13 cellular contexts compared by ENCODE assay signal in genomic region chr2:132979339-132980093, GRCh38.
A peak's percentile ranks its signal among the peaks of the same experiment; 100 is the strongest.
DNase-seq lines count a peak whose midpoint lies in the region; ATAC-seq and TF ChIP-seq lines count a peak whose summit lies in the region.
"Had no signal": no experiment of that assay in that cellular context is flagged by ENCODE, and none has a peak within 500 bp of the region (broad histone marks: within the 10 kb centered on the region; RNA-seq: fewer than 3 reads in every experiment).

No MANE protein-coding gene starts in this region.

- in situ Hi-C loops in gastrocnemius medialis (cut with MboI; ENCODE audit: low sequenced_read_pairs in 4 of 4) = no loop called here

- DNase-seq in MV-4-11 (lab: John Stamatoyannopoulos, UW) = peak; percentile 84
- DNase-seq in COLO829 (ENCODE audit: low spot score) = no peak
- no peak for DNase-seq in activated CD4-positive, CD25-positive, alpha-beta regulatory T cell (lab: John Stamatoyannopoulos, UW)
- DNase-seq in gastrocnemius medialis = no peak
- no peak for DNase-seq in globus pallidus (ENCODE audit: low spot score)
- DNase-seq: H7; left ventricle myocardium inferior; NCI-H1048; stimulated activated naive CD8-positive, alpha-beta T cell treated with anti-CD3 and anti-CD28 coated beads, Interleukin-15, Interleukin-2, amounts not matched to agents 100 U/mL and 50 U/mL, for 24 hours had no signal

- no peak for TF ChIP-seq CTCF in gastrocnemius medialis (IDR thresholded peaks at IDR 0.05 in 4 of 5, conservative IDR thresholded peaks at IDR 0.05 in 1 of 5)

- no peaks in the 10 kb centered on the region for H3K4me1 ChIP-seq in gastrocnemius medialis
- H3K4me1 ChIP-seq: left ventricle myocardium inferior had no signal

- H3K9me3 ChIP-seq in gastrocnemius medialis = no peaks in the 10 kb centered on the region
- H3K9me3 ChIP-seq: left ventricle myocardium inferior had no signal

- H3K36me3 ChIP-seq in gastrocnemius medialis = no peaks in the 10 kb centered on the region
- H3K36me3 ChIP-seq: left ventricle myocardium inferior had no signal

- H3K27me3 ChIP-seq in gastrocnemius medialis = no peaks in the 10 kb centered on the region

- ATAC-seq in GM18520 (IDR thresholded peaks at IDR 0.05; ENCODE audit: unreplicated experiment) (peak; percentile 76), GM19438 (IDR thresholded peaks at IDR 0.05; ENCODE audit: low read depth, unreplicated experiment) (peak; percentile 72), HG02943 (IDR thresholded peaks at IDR 0.05; ENCODE audit: low read depth, unreplicated experiment) (peak; percentile 59), gastrocnemius medialis (no peak)
- ATAC-seq: activated naive CD4-positive, alpha-beta T cell treated with anti-CD3 and anti-CD28 coated beads, Interleukin-2, amount 50 U/mL, for 72 hours; stimulated activated naive CD8-positive, alpha-beta T cell treated with anti-CD3 and anti-CD28 coated beads, Interleukin-15, Interleukin-2, amounts not matched to agents 100 U/mL and 50 U/mL, for 24 hours had no signal

- intact Hi-C loops in gastrocnemius medialis (cut with DNase I; ENCODE audit: low total_unique reads) = no loop called here

- no peak for TF ChIP-seq POLR2A in gastrocnemius medialis (IDR thresholded peaks at IDR 0.05)

- no peak overlapping the region for H3K27ac ChIP-seq in gastrocnemius medialis
- H3K27ac ChIP-seq: left ventricle myocardium inferior had no signal

- no peak overlapping the region for H3K4me3 ChIP-seq in gastrocnemius medialis
- H3K4me3 ChIP-seq: left ventricle myocardium inferior had no signal

Comparison
In these comparisons a context has a peak if more than half of its experiments do, and no peak if none do; other contexts are left out.
1. ATAC-seq: peak in GM18520 (single experiment), GM19438 (single experiment) and HG02943 (single experiment); none in gastrocnemius medialis (0 of 2).